ENCODE assay signal across 11 cellular contexts in genomic region chr7:76333388-76334101, GRCh38. TPM values are rescaled to one million over a fixed set of nuclear protein-coding genes. Genes with fewer than 3 reads are reported as not detected.
DNase-seq lines count a peak whose midpoint lies in the region; ATAC-seq and TF ChIP-seq lines count a peak whose summit lies in the region.
"Had no signal": no experiment of that assay in that cellular context is flagged by ENCODE, and none has a peak within 500 bp of the region (broad histone marks: within the 10 kb centered on the region; RNA-seq: fewer than 3 reads in every experiment).

No MANE protein-coding gene starts in this region.

- H3K27ac Mint-ChIP-seq in activated T-cell treated with anti-CD3 and anti-CD28 coated beads, Interleukin-2, amount 50 U/mL, for 72 hours, result peak overlapping the region; percentile 20
- H3K27ac Mint-ChIP-seq: T-helper 1 cell treated with Interleukin-12 subunit alpha and Interleukin-12 subunit beta and Interleukin-4 antibody, amounts not matched to agents 30 μg/mL and 1 μg/mL, for 36 hours had no signal

- H3K4me3 Mint-ChIP-seq in activated T-cell treated with anti-CD3 and anti-CD28 coated beads, Interleukin-2, amount 50 U/mL, for 72 hours, result no peak overlapping the region
- H3K4me3 Mint-ChIP-seq in activated T-cell treated with anti-CD3 and anti-CD28 coated beads, Interleukin-2, amount 50 U/mL, for 4 hours, result no peak overlapping the region
- H3K4me3 Mint-ChIP-seq: T-helper 1 cell treated with Interleukin-12 subunit alpha and Interleukin-12 subunit beta and Interleukin-4 antibody, amounts not matched to agents 30 μg/mL and 1 μg/mL, for 36 hours had no signal

- intact Hi-C loops in Right ventricle myocardium inferior (cut with DNase I), result loop anchor here (2.0 kb wide), 1 partner anchor 25 kb away; the partner anchor contains the start of gene YWHAG
- intact Hi-C loops in aorta (cut with DNase I), result no loop called here
- intact Hi-C loops in OCI-LY7 (cut with micrococcal nuclease; ENCODE audit: unreplicated experiment), result no loop called here

- no peak overlapping the region for H3K4me2 ChIP-seq in OCI-LY7 (ENCODE audit: low read length)

- H3K27me3 ChIP-seq in aorta (ENCODE audit: control insufficient read depth in 1 of 2, insufficient read depth in 2 of 2, low read length in 1 of 2), result no peaks in the 10 kb centered on the region

- H3K36me3 ChIP-seq in aorta (ENCODE audit: control insufficient read depth in 1 of 2, insufficient read depth in 2 of 2, low read length in 1 of 2), result peaks cover 0 to 4% of the 10 kb centered on the region in 2 donors
- peaks cover 93% of the 10 kb centered on the region for H3K36me3 ChIP-seq in OCI-LY7 (ENCODE audit: insufficient read depth, low read length)

- no peak for DNase-seq in activated T-cell treated with anti-CD3 and anti-CD28 coated beads, Interleukin-2, amount 50 U/mL, for 72 hours
- DNase-seq in activated T-cell treated with anti-CD3 and anti-CD28 coated beads, Interleukin-2, amount 50 U/mL, for 4 hours, result no peak
- DNase-seq in Right ventricle myocardium inferior (ENCODE audit: missing footprints), result peak; percentile 83
- no peak for DNase-seq in omental fat pad (ENCODE audit: low spot score)
- DNase-seq in aorta, result peak; percentile 69 to 86
- DNase-seq in OCI-LY7 (ENCODE audit: low spot score), result no peak
- DNase-seq: ACHN had no signal

- no peaks in the 10 kb centered on the region for H3K9me3 ChIP-seq in aorta (ENCODE audit: control insufficient read depth, low read length)
- H3K9me3 ChIP-seq in OCI-LY7 (ENCODE audit: low read length), result no peaks in the 10 kb centered on the region
- H3K9me3 ChIP-seq: HAP-1 had no signal

- H3K9me3 Mint-ChIP-seq in activated T-cell treated with anti-CD3 and anti-CD28 coated beads, Interleukin-2, amount 50 U/mL, for 72 hours, result no peaks in the 10 kb centered on the region
- no peaks in the 10 kb centered on the region for H3K9me3 Mint-ChIP-seq in activated T-cell treated with anti-CD3 and anti-CD28 coated beads, Interleukin-2, amount 50 U/mL, for 4 hours
- H3K9me3 Mint-ChIP-seq: T-helper 1 cell treated with Interleukin-12 subunit alpha and Interleukin-12 subunit beta and Interleukin-4 antibody, amounts not matched to agents 30 μg/mL and 1 μg/mL, for 36 hours had no signal

- no peak for TF ChIP-seq CTCF in omental fat pad (IDR thresholded peaks at IDR 0.05)
- no peak for TF ChIP-seq CTCF in OCI-LY7 (conservative IDR thresholded peaks at IDR 0.05; ENCODE audit: low read length)

- H3K4me3 ChIP-seq in aorta (ENCODE audit: low read length in 2 of 2), result no peak overlapping the region
- no peak overlapping the region for H3K4me3 ChIP-seq in OCI-LY7 (ENCODE audit: low read depth, low read length, poor library complexity, severe bottlenecking)
- H3K4me3 ChIP-seq: HAP-1 had no signal

- H3K27ac ChIP-seq in aorta (ENCODE audit: low read depth in 1 of 2, low read length in 2 of 2) (peak overlapping the region in 1 of 2 donors; percentile 48), OCI-LY7 (ENCODE audit: low read depth, low read length, poor library complexity, severe bottlenecking) (no peak overlapping the region)

- H4K20me1 ChIP-seq in OCI-LY7 (ENCODE audit: insufficient read depth, low read length), result peaks cover 40% of the 10 kb centered on the region; the same call in 1 of the 2 replicates

- WGBS in aorta, 2 donors, result 14 to 19% methylated on average over 14 of the region's 14 CpGs

- H3K4me1 ChIP-seq in aorta (ENCODE audit: control insufficient read depth in 1 of 2, insufficient read depth in 2 of 2, low read length in 2 of 2), result peaks cover 0 to 7% of the 10 kb centered on the region in 2 donors
- H3K4me1 ChIP-seq in OCI-LY7 (ENCODE audit: insufficient read depth, low read length, poor library complexity, severe bottlenecking), result no peaks in the 10 kb centered on the region
- H3K4me1 ChIP-seq: HAP-1 had no signal

- H3K9me2 ChIP-seq in OCI-LY7 (ENCODE audit: insufficient read depth, low read length), result no peaks in the 10 kb centered on the region

- no TSS peak for BruUV-seq in OCI-LY7 (replicated peaks; lab: Mats Ljungman, UMichigan)

- H2AFZ ChIP-seq in OCI-LY7 (ENCODE audit: low read length), result no peak overlapping the region

- H3K79me2 ChIP-seq in OCI-LY7 (ENCODE audit: insufficient read depth, low read depth, low read length), result peaks cover 90% of the 10 kb centered on the region

- CTCF ChIA-PET in OCI-LY7 (lab: Charles Lee; ENCODE audit: unreplicated experiment), result no interaction called here

- ATAC-seq in activated T-cell treated with anti-CD3 and anti-CD28 coated beads, Interleukin-2, amount 50 U/mL, for 72 hours (replicated peaks in 1 of 2), result no peak
- ATAC-seq in activated T-cell treated with anti-CD3 and anti-CD28 coated beads, Interleukin-2, amount 50 U/mL, for 4 hours, result no peak
- peak; percentile 88 for ATAC-seq in Right ventricle myocardium inferior
- ATAC-seq in omental fat pad (ENCODE audit: low FRiP score), result peak; percentile 5
- peak; percentile 82 for ATAC-seq in aorta (ENCODE audit: low FRiP score)
- ATAC-seq in HG02852 (IDR thresholded peaks at IDR 0.05; ENCODE audit: unreplicated experiment), result no peak
- no peak for ATAC-seq in HG03342 (IDR thresholded peaks at IDR 0.05; ENCODE audit: unreplicated experiment)

- H3K4me1 Mint-ChIP-seq in activated T-cell treated with anti-CD3 and anti-CD28 coated beads, Interleukin-2, amount 50 U/mL, for 72 hours (ENCODE audit: low read depth), result peaks cover 37% of the 10 kb centered on the region
- H3K4me1 Mint-ChIP-seq in activated T-cell treated with anti-CD3 and anti-CD28 coated beads, Interleukin-2, amount 50 U/mL, for 4 hours (ENCODE audit: low read depth), result peaks cover 40% of the 10 kb centered on the region

- POLR2A ChIA-PET in OCI-LY7 (lab: Charles Lee), result interaction anchor here (0.6 to 1.7 kb wide), 4 partner anchors 9 to 24 kb away, joined by 3 to 6 read pairs (median 4); no protein-coding TSS in a partner anchor

- peaks cover 6 to 13% of the 10 kb centered on the region in 2 donors for H3K36me3 Mint-ChIP-seq in activated T-cell treated with anti-CD3 and anti-CD28 coated beads, Interleukin-2, amount 50 U/mL, for 72 hours (ENCODE audit: insufficient read depth in 2 of 2)
- peaks cover 37% of the 10 kb centered on the region for H3K36me3 Mint-ChIP-seq in activated T-cell treated with anti-CD3 and anti-CD28 coated beads, Interleukin-2, amount 50 U/mL, for 4 hours (ENCODE audit: insufficient read depth)

- no peaks in the 10 kb centered on the region for H3K27me3 Mint-ChIP-seq in activated T-cell treated with anti-CD3 and anti-CD28 coated beads, Interleukin-2, amount 50 U/mL, for 72 hours (ENCODE audit: low read depth)
- H3K27me3 Mint-ChIP-seq in activated T-cell treated with anti-CD3 and anti-CD28 coated beads, Interleukin-2, amount 50 U/mL, for 4 hours (ENCODE audit: low read depth), result no peaks in the 10 kb centered on the region

RNA-seq across cellular contexts. Expression of gene YWHAG, which starts 25.2 kb away (rescaled TPM):
- total RNA-seq in activated T-cell treated with anti-CD3 and anti-CD28 coated beads, Interleukin-2, amount 50 U/mL, for 72 hours, result 100 to 1,000 TPM; 107 to 120 TPM
- 100 to 1,000 TPM; 164 to 173 (median 173) TPM for total RNA-seq in activated T-cell treated with anti-CD3 and anti-CD28 coated beads, Interleukin-2, amount 50 U/mL, for 4 hours
- total RNA-seq in Right ventricle myocardium inferior (243 TPM), omental fat pad (100 to 1,000 TPM in 3 of 4 donors, 10 to 100 TPM in 1; 98.0 to 263 (median 147) TPM), aorta (100 to 1,000 TPM; 104 to 121 TPM), OCI-LY7 (2022) (109 and 126 TPM in 2 replicates)
- 10 to 100 TPM; 40.0 to 58.2 TPM for polyA plus RNA-seq in aorta
- 42.6 and 45.5 TPM in 2 replicates for total RNA-seq in OCI-LY7 (2014; rRNA removed; shearing (Covaris generic))

RNA-seq across cellular contexts. Expression of gene HSPB1, which starts 31.1 kb away (rescaled TPM):
- total RNA-seq in activated T-cell treated with anti-CD3 and anti-CD28 coated beads, Interleukin-2, amount 50 U/mL, for 72 hours, result 10 to 100 TPM; 39.7 to 42.0 TPM
- 10 to 100 TPM; 50.3 to 57.0 (median 53.8) TPM for total RNA-seq in activated T-cell treated with anti-CD3 and anti-CD28 coated beads, Interleukin-2, amount 50 U/mL, for 4 hours
- total RNA-seq in Right ventricle myocardium inferior (3,139 TPM), omental fat pad (100 to 1,000 TPM; 178 to 353 (median 267) TPM), aorta (1,000 to 10,000 TPM; 1,225 to 2,295 TPM), OCI-LY7 (2022) (349 and 470 TPM in 2 replicates)
- polyA plus RNA-seq in aorta, result 1,000 to 10,000 TPM in 1 of 2 donors, 100 to 1,000 TPM in 1; 742 to 1,817 TPM
- total RNA-seq in OCI-LY7 (2014; rRNA removed; shearing (Covaris generic)), result 133 and 204 TPM in 2 replicates

Comparison
In these comparisons a context has a peak if more than half of its experiments do, and no peak if none do; other contexts are left out.
1. ATAC-seq: peak in Right ventricle myocardium inferior (single experiment), omental fat pad (single experiment) and aorta (single experiment); none in activated T-cell treated with anti-CD3 and anti-CD28 coated beads, Interleukin-2, amount 50 U/mL, for 72 hours (0 of 2), activated T-cell treated with anti-CD3 and anti-CD28 coated beads, Interleukin-2, amount 50 U/mL, for 4 hours (0 of 2), HG02852 (single experiment) and HG03342 (single experiment).
2. DNase-seq: peak in Right ventricle myocardium inferior (single experiment) and aorta (2 of 2); none in activated T-cell treated with anti-CD3 and anti-CD28 coated beads, Interleukin-2, amount 50 U/mL, for 72 hours (0 of 2), activated T-cell treated with anti-CD3 and anti-CD28 coated beads, Interleukin-2, amount 50 U/mL, for 4 hours (single experiment), omental fat pad (single experiment) and OCI-LY7 (single experiment).